Comparison of ENCODE assay signal across 9 cellular contexts in the genomic region with DNA sequence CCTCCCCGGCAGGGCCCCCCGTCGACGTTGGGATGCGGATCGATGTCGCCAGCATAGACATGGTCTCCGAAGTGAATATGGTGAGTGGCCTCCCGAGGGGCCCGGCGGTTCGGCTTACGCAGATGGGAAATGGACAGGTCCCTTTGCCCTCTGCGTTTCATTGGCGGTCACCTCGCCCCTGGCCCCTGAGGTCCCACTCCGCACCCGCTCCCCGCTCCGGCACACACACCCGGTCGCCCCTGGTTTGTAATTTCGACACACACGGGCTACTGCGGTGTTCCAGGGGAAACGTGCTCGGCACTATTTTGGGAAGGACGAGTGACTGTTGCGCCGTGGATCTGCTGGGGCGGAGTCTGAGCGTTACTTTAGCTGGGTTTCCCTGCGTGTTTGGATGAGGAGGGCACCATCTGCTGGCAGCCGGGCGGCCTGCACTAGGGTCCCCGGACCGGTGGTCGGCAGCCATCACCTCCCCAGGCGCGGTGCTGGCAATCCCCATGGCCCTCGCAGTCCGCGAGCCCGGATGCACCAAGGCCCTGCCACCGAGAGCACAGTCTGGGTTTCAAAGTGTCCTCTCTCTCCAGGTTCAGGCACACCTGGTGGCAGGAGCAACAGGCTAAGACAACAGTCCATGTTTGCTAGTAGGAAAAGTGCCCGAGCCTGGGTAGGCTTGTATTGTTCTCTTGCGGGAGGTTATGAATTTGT. TPM values are rescaled to one million over a fixed set of nuclear protein-coding genes. Genes with fewer than 3 reads are reported as not detected.
DNase-seq lines count a peak whose midpoint lies in the region; ATAC-seq and TF ChIP-seq lines count a peak whose summit lies in the region.
"Had no signal": no experiment of that assay in that cellular context is flagged by ENCODE, and none has a peak within 500 bp of the region (broad histone marks: within the 10 kb centered on the region; RNA-seq: fewer than 3 reads in every experiment).

No MANE protein-coding gene starts in this region.

- H3K9me3 Mint-ChIP-seq in activated T-helper 2 cell treated with anti-CD3 and anti-CD28 coated beads, Interferon-gamma antibody, Interleukin-2, Interleukin-4, amounts not matched to agents 10 μg/mL and 5 μg/mL and 100 μg/mL, durations not matched to agents 14 hours and 24 hours and 36 hours, result no peaks in the 10 kb centered on the region
- no peaks in the 10 kb centered on the region for H3K9me3 Mint-ChIP-seq in nephron

- peak overlapping the region; percentile 89 for H3K4me3 ChIP-seq in BE2C (ENCODE audit: low read depth, low read length)
- H3K4me3 ChIP-seq in foreskin fibroblast (ENCODE audit: low read depth in 1 of 2, low read length in 2 of 2), result peak overlapping the region in 1 of 2 donors; percentile 29
- H3K4me3 ChIP-seq in upper lobe of left lung, result peak overlapping the region in 3 of 4 donors; percentile 25 to 44 (median 36)

- H3K4me1 ChIP-seq in BE2C (peaks cover 9% of the 10 kb centered on the region), upper lobe of left lung (peaks cover 7 to 14% (median 10%) of the 10 kb centered on the region in 4 donors)

- H3K27ac Mint-ChIP-seq in activated T-helper 2 cell treated with anti-CD3 and anti-CD28 coated beads, Interferon-gamma antibody, Interleukin-2, Interleukin-4, amounts not matched to agents 10 μg/mL and 5 μg/mL and 100 μg/mL, durations not matched to agents 14 hours and 24 hours and 36 hours, result no peak overlapping the region
- H3K27ac Mint-ChIP-seq in nephron, result no peak overlapping the region

- TF ChIP-seq CTCF in BE2C (IDR thresholded peaks at IDR 0.05; ENCODE audit: low read depth, low read length), result peak; percentile 84
- peak; percentile 39 for TF ChIP-seq CTCF in foreskin fibroblast (IDR thresholded peaks at IDR 0.05; ENCODE audit: low read depth, low read length)
- TF ChIP-seq CTCF in nephron (IDR thresholded peaks at IDR 0.05; ENCODE audit: unreplicated experiment in 3 of 3), result peak; percentile 87 to 88 (median 87)
- TF ChIP-seq CTCF in upper lobe of left lung (IDR thresholded peaks at IDR 0.05), result peak in 5 of 6 experiments; percentile 20 to 67 (median 55)

- H3K4me3 Mint-ChIP-seq in activated T-helper 2 cell treated with anti-CD3 and anti-CD28 coated beads, Interferon-gamma antibody, Interleukin-2, Interleukin-4, amounts not matched to agents 10 μg/mL and 5 μg/mL and 100 μg/mL, durations not matched to agents 14 hours and 24 hours and 36 hours (ENCODE audit: low read depth), result peak overlapping the region; percentile 63
- peak overlapping the region; percentile 72 to 81 (median 77) for H3K4me3 Mint-ChIP-seq in nephron

- peak; percentile 91 for DNase-seq in BE2C
- DNase-seq in NCI-H526 (lab: John Stamatoyannopoulos, UW), result peak; percentile 47 to 88
- DNase-seq in activated T-helper 2 cell treated with anti-CD3 and anti-CD28 coated beads, Interferon-gamma antibody, Interleukin-2, Interleukin-4, amounts not matched to agents 10 μg/mL and 5 μg/mL and 100 μg/mL, durations not matched to agents 14 hours and 24 hours and 36 hours (ENCODE audit: low spot score), result peak; percentile 25
- peak; percentile 1 to 73 for DNase-seq in foreskin fibroblast
- DNase-seq in upper lobe of left lung, result peak; percentile 38 to 87

- H3K27me3 ChIP-seq in BE2C (no peaks in the 10 kb centered on the region), upper lobe of left lung (peaks cover 0 to 6% (median 0%) of the 10 kb centered on the region in 4 donors)

- TF ChIP-seq EP300 in upper lobe of left lung (IDR thresholded peaks at IDR 0.05), result no peak

- H3K36me3 ChIP-seq in BE2C (no peaks in the 10 kb centered on the region), upper lobe of left lung (no peaks in the 10 kb centered on the region)

- H3K9me3 ChIP-seq in BE2C (no peaks in the 10 kb centered on the region), upper lobe of left lung (no peaks in the 10 kb centered on the region)

- 2 to 7% methylated on average over 9 to 33 of the region's 47 CpGs for WGBS in upper lobe of left lung, 2 donors

- H3K4me1 Mint-ChIP-seq in activated T-helper 2 cell treated with anti-CD3 and anti-CD28 coated beads, Interferon-gamma antibody, Interleukin-2, Interleukin-4, amounts not matched to agents 10 μg/mL and 5 μg/mL and 100 μg/mL, durations not matched to agents 14 hours and 24 hours and 36 hours (ENCODE audit: low read depth), result peaks cover 18% of the 10 kb centered on the region
- peaks cover 18% of the 10 kb centered on the region for H3K4me1 Mint-ChIP-seq in nephron

- no peak overlapping the region for H3K27ac ChIP-seq in upper lobe of left lung

- intact Hi-C loops in activated T-helper 2 cell treated with anti-CD3 and anti-CD28 coated beads, Interferon-gamma antibody, Interleukin-2, Interleukin-4, amounts not matched to agents 10 μg/mL and 5 μg/mL and 100 μg/mL, durations not matched to agents 14 hours and 24 hours and 36 hours (cut with micrococcal nuclease), result loop anchor here (2.0 to 5.0 kb wide), 3 partner anchors 40 to 188 kb away; partner anchors contain the start of gene GABRA4

- no peak for TF ChIP-seq POLR2A in upper lobe of left lung (IDR thresholded peaks at IDR 0.05)

- ATAC-seq in GM18873 (IDR thresholded peaks at IDR 0.05; ENCODE audit: low FRiP score, unreplicated experiment) (peak; percentile 68), HG03097 (IDR thresholded peaks at IDR 0.05; ENCODE audit: low FRiP score, unreplicated experiment) (peak; percentile 91), upper lobe of left lung (ENCODE audit: low FRiP score in 2 of 2) (peak; percentile 81 to 88)

- H3K36me3 Mint-ChIP-seq in activated T-helper 2 cell treated with anti-CD3 and anti-CD28 coated beads, Interferon-gamma antibody, Interleukin-2, Interleukin-4, amounts not matched to agents 10 μg/mL and 5 μg/mL and 100 μg/mL, durations not matched to agents 14 hours and 24 hours and 36 hours (ENCODE audit: low read depth), result no peaks in the 10 kb centered on the region
- H3K36me3 Mint-ChIP-seq in nephron (ENCODE audit: low read depth), result no peaks in the 10 kb centered on the region

- H3K27me3 Mint-ChIP-seq in activated T-helper 2 cell treated with anti-CD3 and anti-CD28 coated beads, Interferon-gamma antibody, Interleukin-2, Interleukin-4, amounts not matched to agents 10 μg/mL and 5 μg/mL and 100 μg/mL, durations not matched to agents 14 hours and 24 hours and 36 hours (ENCODE audit: low read depth), result peaks cover 30% of the 10 kb centered on the region
- H3K27me3 Mint-ChIP-seq in nephron (ENCODE audit: low read depth), result peaks cover 55% of the 10 kb centered on the region

RNA-seq across cellular contexts. Expression of gene GABRB1, which starts 1.2 kb away (rescaled TPM):
- polyA plus RNA-seq in BE2C (2012; ENCODE audit: insufficient read depth, insufficient read length, low read depth), result 7.2 TPM
- total RNA-seq in activated T-helper 2 cell treated with anti-CD3 and anti-CD28 coated beads, Interferon-gamma antibody, Interleukin-2, Interleukin-4, amounts not matched to agents 10 μg/mL and 5 μg/mL and 100 μg/mL, durations not matched to agents 14 hours and 24 hours and 36 hours, result not detected in 2 replicates
- not detected for total RNA-seq in upper lobe of left lung
- total RNA-seq: T-helper 2 cell treated with Interferon-gamma antibody and Interleukin-4, amounts not matched to agents 100 ng/mL and 5 ng/mL, for 36 hours had no signal

RNA-seq across cellular contexts. Expression of gene GABRA4, which starts 39.2 kb away (rescaled TPM):
- 17.5 TPM for polyA plus RNA-seq in BE2C (2012; ENCODE audit: insufficient read depth, insufficient read length, low read depth)
- total RNA-seq in activated T-helper 2 cell treated with anti-CD3 and anti-CD28 coated beads, Interferon-gamma antibody, Interleukin-2, Interleukin-4, amounts not matched to agents 10 μg/mL and 5 μg/mL and 100 μg/mL, durations not matched to agents 14 hours and 24 hours and 36 hours, result not detected in 2 replicates
- total RNA-seq in upper lobe of left lung, result not detected
- total RNA-seq: T-helper 2 cell treated with Interferon-gamma antibody and Interleukin-4, amounts not matched to agents 100 ng/mL and 5 ng/mL, for 36 hours had no signal

Comparison
In these comparisons a context has a peak if more than half of its experiments do, and no peak if none do; other contexts are left out.
1. DNase-seq: peak in every context shown above with its lines; median percentile 91 in BE2C; 68 in NCI-H526; 62 in upper lobe of left lung; 37 in foreskin fibroblast; 25 in activated T-helper 2 cell treated with anti-CD3 and anti-CD28 coated beads, Interferon-gamma antibody, Interleukin-2, Interleukin-4, amounts not matched to agents 10 μg/mL and 5 μg/mL and 100 μg/mL, durations not matched to agents 14 hours and 24 hours and 36 hours.